Comparison of ENCODE assay signal across 29 cellular contexts in genomic region chr2:194815475-194815874, GRCh38.
"Had no signal": no experiment of that assay in that cellular context is flagged by ENCODE, and none has a peak within 500 bp of the region (broad histone marks: within the 10 kb centered on the region; RNA-seq: fewer than 3 reads in every experiment).

No MANE protein-coding gene starts in this region.

- H3K27ac ChIP-seq: brain microvascular endothelial cell, epithelial cell of prostate, esophagus squamous epithelium, lower lobe of right lung, neural progenitor cell, right atrium auricular region, stomach, thyroid gland, upper lobe of left lung, vagina had no signal

- ATAC-seq: activated T-cell treated with anti-CD3 and anti-CD28 coated beads, Interleukin-2, amount 50 U/mL, for 4 hours; left lobe of liver; lower lobe of right lung; natural killer cell; stimulated activated naive B cell treated with anti-CD40 and anti-IgM and Interleukin-4, amounts not matched to agents 10 μg/mL and 1 μg/mL and 100 μg/mL, for 72 hours; WTC11 had no signal

- DNase-seq: activated CD4-positive, alpha-beta memory T cell treated with anti-CD3 and anti-CD28 coated beads, Interleukin-2, amount 10 ng/mL, durations not matched to agents 7 days and 5 days; activated CD4-positive, alpha-beta T cell treated with anti-CD3 and anti-CD28 coated beads for 1 hour; activated CD4-positive, alpha-beta T cell treated with anti-CD3 and anti-CD28 coated beads, Interleukin-2, amount 10 ng/mL, durations not matched to agents 7 days and 5 days; activated T-cell treated with anti-CD3 and anti-CD28 coated beads, Interleukin-2, amount 50 U/mL, for 4 hours; aorta; brain microvascular endothelial cell; caudate nucleus; endodermal cell; esophagus squamous epithelium; head of caudate nucleus; hypothalamus; immature natural killer cell; lower lobe of right lung; mesendoderm; natural killer cell; occipital lobe; stimulated activated CD4-positive, alpha-beta T cell treated with anti-CD3 and anti-CD28 coated beads, Interleukin-15, amount 100 ng/mL, for 24 hours; stimulated activated CD4-positive, alpha-beta T cell treated with anti-CD3 and anti-CD28 coated beads, Interleukin-2, amount 100 ng/mL, for 24 hours; stimulated activated naive B cell treated with anti-CD40 and anti-IgM and Interleukin-4, amounts not matched to agents 10 μg/mL and 1 μg/mL and 100 μg/mL, for 72 hours; stomach; T-helper 2 cell; thyroid gland; upper lobe of left lung had no signal

- H3K36me3 ChIP-seq: brain microvascular endothelial cell, esophagus squamous epithelium, lower lobe of right lung, neural progenitor cell, right atrium auricular region, stomach, thyroid gland, upper lobe of left lung, vagina had no signal

- H3K27me3 ChIP-seq: brain microvascular endothelial cell, esophagus squamous epithelium, neural progenitor cell, right atrium auricular region, stomach, thyroid gland, upper lobe of left lung, vagina had no signal

- H3K4me1 ChIP-seq: esophagus squamous epithelium, lower lobe of right lung, neural progenitor cell, right atrium auricular region, stomach, thyroid gland, upper lobe of left lung, vagina had no signal

- H3K4me3 ChIP-seq: esophagus squamous epithelium, lower lobe of right lung, neural progenitor cell, right atrium auricular region, stomach, thyroid gland, upper lobe of left lung, vagina had no signal

- H3K9me3 ChIP-seq: esophagus squamous epithelium, lower lobe of right lung, right atrium auricular region, stomach, upper lobe of left lung, vagina had no signal
